ENCODE assay signal across 12 cellular contexts in genomic region chr1:242813490-242814091, GRCh38.
DNase-seq lines count a peak whose midpoint lies in the region; ATAC-seq and TF ChIP-seq lines count a peak whose summit lies in the region.
"Had no signal": no experiment of that assay in that cellular context is flagged by ENCODE, and none has a peak within 500 bp of the region (broad histone marks: within the 10 kb centered on the region; RNA-seq: fewer than 3 reads in every experiment).

No MANE protein-coding gene starts in this region.

- TF ChIP-seq CTCF in GM12865 (IDR thresholded peaks at IDR 0.05; ENCODE audit: insufficient read depth, low read depth, low read length, missing control alignments) (no peak), lower lobe of right lung (IDR thresholded peaks at IDR 0.05) (no peak)

- H3K4me1 ChIP-seq in lower lobe of right lung, result no peaks in the 10 kb centered on the region
- H3K4me1 ChIP-seq: prostate gland had no signal

- no peaks in the 10 kb centered on the region for H3K36me3 ChIP-seq in lower lobe of right lung
- H3K36me3 ChIP-seq: prostate gland had no signal

- H3K4me3 ChIP-seq in GM12865 (ENCODE audit: low read depth, low read length), result no peak overlapping the region
- H3K4me3 ChIP-seq in lower lobe of right lung, result no peak overlapping the region
- H3K4me3 ChIP-seq: prostate gland had no signal

- ATAC-seq in GM19351 (IDR thresholded peaks at IDR 0.05; ENCODE audit: unreplicated experiment) (peak; percentile 96), HG02759 (IDR thresholded peaks at IDR 0.05; ENCODE audit: unreplicated experiment) (peak; percentile 93), HG03442 (IDR thresholded peaks at IDR 0.05; ENCODE audit: unreplicated experiment) (peak; percentile 82), esophagus mucosa (no peak), lower lobe of right lung (no peak)

- H3K9me3 ChIP-seq in lower lobe of right lung, result no peaks in the 10 kb centered on the region
- H3K9me3 ChIP-seq: prostate gland had no signal

- DNase-seq in GM12865 (ENCODE audit: low read depth) (peak; percentile 2), hippocampal formation (lab: John Stamatoyannopoulos, UW) (no peak), DMS79 (lab: John Stamatoyannopoulos, UW) (no peak), lower lobe of right lung (no peak)
- DNase-seq: activated T-cell treated with anti-CD3 and anti-CD28 coated beads for 4 hours; stimulated activated CD4-positive, alpha-beta T cell treated with anti-CD3 and anti-CD28 coated beads, Interleukin-4, amount 100 ng/mL, for 1 hour had no signal

- H3K27ac ChIP-seq in lower lobe of right lung, result no peak overlapping the region
- H3K27ac ChIP-seq: prostate gland, RWPE1 had no signal

- no peaks in the 10 kb centered on the region for H3K27me3 ChIP-seq in lower lobe of right lung (ENCODE audit: low read depth)

- intact Hi-C loops in lower lobe of right lung (cut with DNase I), result no loop called here

Comparison
In these comparisons a context has a peak if more than half of its experiments do, and no peak if none do; other contexts are left out.
1. ATAC-seq: peak in GM19351 (single experiment), HG02759 (single experiment) and HG03442 (single experiment); none in esophagus mucosa (single experiment) and lower lobe of right lung (0 of 2).